23 cellular contexts compared by ENCODE assay signal in the genomic region with DNA sequence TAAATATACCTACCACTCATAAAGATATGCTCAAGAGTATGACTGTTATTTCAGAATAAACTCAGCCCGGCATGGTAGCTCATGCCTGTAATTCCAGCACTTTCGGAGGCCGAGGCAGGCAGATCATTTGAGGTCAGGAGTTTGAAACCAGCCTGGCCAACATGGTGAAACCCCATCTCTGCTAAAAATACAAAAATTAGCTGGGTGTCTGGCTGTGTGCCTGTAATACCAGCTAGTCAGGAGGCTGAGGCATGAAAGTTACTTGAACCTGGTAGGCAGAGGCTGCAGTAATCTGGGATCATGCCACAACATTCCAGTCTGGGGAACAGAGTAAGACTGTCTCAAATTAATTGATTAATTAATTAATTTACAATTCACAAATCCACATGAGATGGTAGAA.
"Had no signal": no experiment of that assay in that cellular context is flagged by ENCODE, and none has a peak within 500 bp of the region (broad histone marks: within the 10 kb centered on the region; RNA-seq: fewer than 3 reads in every experiment).

No MANE protein-coding gene starts in this region.

- H3K79me2 ChIP-seq: parathyroid adenoma had no signal

- H3K27ac ChIP-seq: coronary artery, heart left ventricle, parathyroid adenoma, prostate gland, right atrium auricular region, sigmoid colon, tibial artery, upper lobe of right lung, vagina had no signal

- H3K9ac ChIP-seq: parathyroid adenoma had no signal

- H3K27ac Mint-ChIP-seq: endodermal cell, naive B cell had no signal

- H3K4me1 ChIP-seq: parathyroid adenoma, prostate gland, right atrium auricular region, sigmoid colon, upper lobe of right lung, vagina had no signal

- ATAC-seq: heart left ventricle, left colon, left ventricle myocardium superior, upper lobe of right lung had no signal

- H3K9me3 ChIP-seq: heart left ventricle, prostate gland, right atrium auricular region, sigmoid colon, tibial artery, upper lobe of right lung, vagina had no signal

- H3K36me3 Mint-ChIP-seq: naive B cell had no signal

- H3K9me3 Mint-ChIP-seq: endodermal cell, nephron progenitor cell had no signal

- H3K4me1 Mint-ChIP-seq: endodermal cell, naive B cell had no signal

- H3K36me3 ChIP-seq: heart left ventricle, prostate gland, right atrium auricular region, sigmoid colon, tibial artery, upper lobe of right lung, vagina had no signal

- H3K27me3 ChIP-seq: heart left ventricle, right atrium auricular region, sigmoid colon, tibial artery, upper lobe of right lung, vagina had no signal

- H2AFZ ChIP-seq: parathyroid adenoma had no signal

- H3K27me3 Mint-ChIP-seq: naive B cell had no signal

- H3K4me3 Mint-ChIP-seq: endodermal cell, naive B cell, nephron progenitor cell had no signal

- H3K4me3 ChIP-seq: coronary artery, heart left ventricle, lung, prostate gland, right atrium auricular region, sigmoid colon, tibial artery, upper lobe of right lung, vagina had no signal

- DNase-seq: effector CD4-positive, alpha-beta T cell; endodermal cell; erythroblast; heart left ventricle; hippocampal formation; left colon; left ventricle myocardium superior; mesenchymal stem cell; midbrain; naive B cell; nephron progenitor cell; sigmoid colon; small intestine; stimulated activated CD4-positive, alpha-beta T cell treated with anti-CD3 and anti-CD28 coated beads, Interleukin-2, amount 100 ng/mL, for 48 hours; stimulated activated naive CD4-positive, alpha-beta T cell treated with Interleukin-2 at 50 U/mL for 16 hours; tibial artery; upper lobe of right lung had no signal
